In the genomic region with DNA sequence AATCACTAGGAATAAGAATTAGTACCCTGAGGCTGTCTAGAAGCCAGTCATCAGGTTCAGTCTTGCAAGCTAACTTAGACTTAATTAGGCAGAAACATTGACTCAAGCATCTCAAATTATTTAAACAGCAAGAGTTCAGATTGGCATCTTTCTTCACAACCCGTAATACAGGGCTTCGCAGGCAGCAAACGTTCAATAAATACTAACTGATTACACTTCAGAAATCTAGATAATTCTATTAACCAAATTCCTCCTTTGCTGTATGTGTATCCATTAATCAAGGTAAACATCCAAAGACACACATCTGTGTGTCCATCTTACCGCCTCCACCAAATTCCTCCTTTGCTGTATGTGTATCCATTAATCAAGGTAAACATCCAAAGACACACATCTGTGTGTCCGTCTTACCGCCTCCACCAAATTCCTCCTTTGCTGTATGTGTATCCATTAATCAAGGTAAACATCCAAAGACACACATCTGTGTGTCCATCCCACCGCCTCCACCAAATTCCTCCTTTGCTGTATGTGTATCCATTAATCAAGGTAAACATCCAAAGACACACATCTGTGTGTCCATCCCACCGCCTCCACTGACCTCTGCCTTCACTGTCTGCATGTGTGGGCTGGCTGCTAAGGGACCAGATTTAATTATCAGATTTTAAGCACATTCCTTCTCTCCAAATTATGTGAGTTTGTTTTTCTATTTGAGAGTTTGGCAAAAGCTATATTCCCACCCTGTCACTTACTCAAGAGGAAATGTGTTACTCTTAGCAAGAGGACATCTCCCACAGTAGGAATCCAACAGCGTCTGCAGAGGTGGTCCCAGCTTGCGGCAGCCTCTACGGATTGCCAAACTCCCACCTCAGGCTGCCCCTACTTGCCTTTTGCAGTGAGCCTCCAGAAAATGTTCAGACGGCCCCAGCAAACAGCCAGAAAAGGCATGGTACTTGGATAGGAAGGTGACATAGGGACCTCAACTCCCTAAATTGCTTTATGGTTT, we compare ENCODE assay signal across 1 cellular context.
TF ChIP-seq lines count a peak whose summit lies in the region.

No MANE protein-coding gene starts in this region.

TF ChIP-seq in HepG2, 621 proteins besides CTCF, POLR2A, EP300 and RAD21 (continued from another document and continues in another):
- no peak for TF ChIP-seq SUZ12 (IDR thresholded peaks at IDR 0.05; ENCODE audit: low read depth, low read length)
- TF ChIP-seq PBX3 (CRISPR knock-in tag; IDR thresholded peaks at IDR 0.05; ENCODE audit: borderline replicate concordance) = no peak
- TF ChIP-seq, protein P1, sequence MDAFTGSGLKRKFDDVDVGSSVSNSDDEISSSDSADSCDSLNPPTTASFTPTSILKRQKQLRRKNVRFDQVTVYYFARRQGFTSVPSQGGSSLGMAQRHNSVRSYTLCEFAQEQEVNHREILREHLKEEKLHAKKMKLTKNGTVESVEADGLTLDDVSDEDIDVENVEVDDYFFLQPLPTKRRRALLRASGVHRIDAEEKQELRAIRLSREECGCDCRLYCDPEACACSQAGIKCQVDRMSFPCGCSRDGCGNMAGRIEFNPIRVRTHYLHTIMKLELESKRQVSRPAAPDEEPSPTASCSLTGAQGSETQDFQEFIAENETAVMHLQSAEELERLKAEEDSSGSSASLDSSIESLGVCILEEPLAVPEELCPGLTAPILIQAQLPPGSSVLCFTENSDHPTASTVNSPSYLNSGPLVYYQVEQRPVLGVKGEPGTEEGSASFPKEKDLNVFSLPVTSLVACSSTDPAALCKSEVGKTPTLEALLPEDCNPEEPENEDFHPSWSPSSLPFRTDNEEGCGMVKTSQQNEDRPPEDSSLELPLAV (CRISPR knock-in tag; conservative IDR thresholded peaks at IDR 0.05; ENCODE audit: low read depth) = no peak
- TF ChIP-seq ZNF788 (CRISPR knock-in tag; IDR thresholded peaks at IDR 0.05; ENCODE audit: borderline replicate concordance) = peak; percentile 73; the same call in 1 of the 2 replicates
- TF ChIP-seq ZFX (CRISPR knock-in tag; IDR thresholded peaks at IDR 0.05; ENCODE audit: low read depth) = peak; percentile 32; the same call in 1 of the 2 replicates
- TF ChIP-seq ZZZ3 (CRISPR knock-in tag; IDR thresholded peaks at IDR 0.05; ENCODE audit: borderline replicate concordance) = no peak
- TF ChIP-seq PAWR (CRISPR knock-in tag; IDR thresholded peaks at IDR 0.05; ENCODE audit: borderline replicate concordance) = no peak
- TF ChIP-seq ZBTB42 (CRISPR knock-in tag; IDR thresholded peaks at IDR 0.05) = peak; percentile 97
- peak; percentile 80; the same call in 1 of the 2 replicates for TF ChIP-seq TSC22D2 (CRISPR knock-in tag; IDR thresholded peaks at IDR 0.05; ENCODE audit: borderline replicate concordance)
- TF ChIP-seq ZNF354B (CRISPR knock-in tag; IDR thresholded peaks at IDR 0.05) = no peak
- peak; percentile 87; the same call in 1 of the 2 replicates for TF ChIP-seq ZFP90 (CRISPR knock-in tag; IDR thresholded peaks at IDR 0.05; ENCODE audit: borderline replicate concordance)
- TF ChIP-seq, protein P2, sequence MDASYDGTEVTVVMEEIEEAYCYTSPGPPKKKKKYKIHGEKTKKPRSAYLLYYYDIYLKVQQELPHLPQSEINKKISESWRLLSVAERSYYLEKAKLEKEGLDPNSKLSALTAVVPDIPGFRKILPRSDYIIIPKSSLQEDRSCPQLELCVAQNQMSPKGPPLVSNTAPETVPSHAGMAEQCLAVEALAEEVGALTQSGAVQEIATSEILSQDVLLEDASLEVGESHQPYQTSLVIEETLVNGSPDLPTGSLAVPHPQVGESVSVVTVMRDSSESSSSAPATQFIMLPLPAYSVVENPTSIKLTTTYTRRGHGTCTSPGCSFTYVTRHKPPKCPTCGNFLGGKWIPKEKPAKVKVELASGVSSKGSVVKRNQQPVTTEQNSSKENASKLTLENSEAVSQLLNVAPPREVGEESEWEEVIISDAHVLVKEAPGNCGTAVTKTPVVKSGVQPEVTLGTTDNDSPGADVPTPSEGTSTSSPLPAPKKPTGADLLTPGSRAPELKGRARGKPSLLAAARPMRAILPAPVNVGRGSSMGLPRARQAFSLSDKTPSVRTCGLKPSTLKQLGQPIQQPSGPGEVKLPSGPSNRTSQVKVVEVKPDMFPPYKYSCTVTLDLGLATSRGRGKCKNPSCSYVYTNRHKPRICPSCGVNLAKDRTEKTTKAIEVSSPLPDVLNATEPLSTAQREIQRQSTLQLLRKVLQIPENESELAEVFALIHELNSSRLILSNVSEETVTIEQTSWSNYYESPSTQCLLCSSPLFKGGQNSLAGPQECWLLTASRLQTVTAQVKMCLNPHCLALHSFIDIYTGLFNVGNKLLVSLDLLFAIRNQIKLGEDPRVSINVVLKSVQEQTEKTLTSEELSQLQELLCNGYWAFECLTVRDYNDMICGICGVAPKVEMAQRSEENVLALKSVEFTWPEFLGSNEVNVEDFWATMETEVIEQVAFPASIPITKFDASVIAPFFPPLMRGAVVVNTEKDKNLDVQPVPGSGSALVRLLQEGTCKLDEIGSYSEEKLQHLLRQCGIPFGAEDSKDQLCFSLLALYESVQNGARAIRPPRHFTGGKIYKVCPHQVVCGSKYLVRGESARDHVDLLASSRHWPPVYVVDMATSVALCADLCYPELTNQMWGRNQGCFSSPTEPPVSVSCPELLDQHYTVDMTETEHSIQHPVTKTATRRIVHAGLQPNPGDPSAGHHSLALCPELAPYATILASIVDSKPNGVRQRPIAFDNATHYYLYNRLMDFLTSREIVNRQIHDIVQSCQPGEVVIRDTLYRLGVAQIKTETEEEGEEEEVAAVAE (CRISPR knock-in tag; IDR thresholded peaks at IDR 0.05; ENCODE audit: borderline replicate concordance) = peak; percentile 35; the same call in 1 of the 2 replicates
- TF ChIP-seq NCOA2 (CRISPR knock-in tag; IDR thresholded peaks at IDR 0.05) = peak; percentile 98
- no peak for TF ChIP-seq TOPORS (CRISPR knock-in tag; IDR thresholded peaks at IDR 0.05)
- 0 out of 2 replicates have a peak, but pooled peaks have one; percentile 79 for TF ChIP-seq ZNF543 (CRISPR knock-in tag; IDR thresholded peaks at IDR 0.05)
- peak; percentile 87; the same call in 1 of the 2 replicates for TF ChIP-seq NFKBIZ (CRISPR knock-in tag; IDR thresholded peaks at IDR 0.05)
- TF ChIP-seq, protein P3, sequence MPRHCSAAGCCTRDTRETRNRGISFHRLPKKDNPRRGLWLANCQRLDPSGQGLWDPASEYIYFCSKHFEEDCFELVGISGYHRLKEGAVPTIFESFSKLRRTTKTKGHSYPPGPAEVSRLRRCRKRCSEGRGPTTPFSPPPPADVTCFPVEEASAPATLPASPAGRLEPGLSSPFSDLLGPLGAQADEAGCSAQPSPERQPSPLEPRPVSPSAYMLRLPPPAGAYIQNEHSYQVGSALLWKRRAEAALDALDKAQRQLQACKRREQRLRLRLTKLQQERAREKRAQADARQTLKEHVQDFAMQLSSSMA (CRISPR knock-in tag; IDR thresholded peaks at IDR 0.05) = 0 out of 2 replicates have a peak, but pooled peaks have one; percentile 25
- peak; percentile 99 for TF ChIP-seq HMG20A (CRISPR knock-in tag; IDR thresholded peaks at IDR 0.05; ENCODE audit: borderline replicate concordance)
- TF ChIP-seq, protein P4, sequence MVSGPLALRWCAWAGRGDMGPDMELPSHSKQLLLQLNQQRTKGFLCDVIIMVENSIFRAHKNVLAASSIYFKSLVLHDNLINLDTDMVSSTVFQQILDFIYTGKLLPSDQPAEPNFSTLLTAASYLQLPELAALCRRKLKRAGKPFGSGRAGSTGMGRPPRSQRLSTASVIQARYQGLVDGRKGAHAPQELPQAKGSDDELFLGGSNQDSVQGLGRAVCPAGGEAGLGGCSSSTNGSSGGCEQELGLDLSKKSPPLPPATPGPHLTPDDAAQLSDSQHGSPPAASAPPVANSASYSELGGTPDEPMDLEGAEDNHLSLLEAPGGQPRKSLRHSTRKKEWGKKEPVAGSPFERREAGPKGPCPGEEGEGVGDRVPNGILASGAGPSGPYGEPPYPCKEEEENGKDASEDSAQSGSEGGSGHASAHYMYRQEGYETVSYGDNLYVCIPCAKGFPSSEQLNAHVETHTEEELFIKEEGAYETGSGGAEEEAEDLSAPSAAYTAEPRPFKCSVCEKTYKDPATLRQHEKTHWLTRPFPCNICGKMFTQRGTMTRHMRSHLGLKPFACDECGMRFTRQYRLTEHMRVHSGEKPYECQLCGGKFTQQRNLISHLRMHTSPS (CRISPR knock-in tag; IDR thresholded peaks at IDR 0.05; ENCODE audit: low read depth) = no peak
- no peak for TF ChIP-seq HMGA1 (CRISPR knock-in tag; conservative IDR thresholded peaks at IDR 0.05)
- TF ChIP-seq, protein P5, sequence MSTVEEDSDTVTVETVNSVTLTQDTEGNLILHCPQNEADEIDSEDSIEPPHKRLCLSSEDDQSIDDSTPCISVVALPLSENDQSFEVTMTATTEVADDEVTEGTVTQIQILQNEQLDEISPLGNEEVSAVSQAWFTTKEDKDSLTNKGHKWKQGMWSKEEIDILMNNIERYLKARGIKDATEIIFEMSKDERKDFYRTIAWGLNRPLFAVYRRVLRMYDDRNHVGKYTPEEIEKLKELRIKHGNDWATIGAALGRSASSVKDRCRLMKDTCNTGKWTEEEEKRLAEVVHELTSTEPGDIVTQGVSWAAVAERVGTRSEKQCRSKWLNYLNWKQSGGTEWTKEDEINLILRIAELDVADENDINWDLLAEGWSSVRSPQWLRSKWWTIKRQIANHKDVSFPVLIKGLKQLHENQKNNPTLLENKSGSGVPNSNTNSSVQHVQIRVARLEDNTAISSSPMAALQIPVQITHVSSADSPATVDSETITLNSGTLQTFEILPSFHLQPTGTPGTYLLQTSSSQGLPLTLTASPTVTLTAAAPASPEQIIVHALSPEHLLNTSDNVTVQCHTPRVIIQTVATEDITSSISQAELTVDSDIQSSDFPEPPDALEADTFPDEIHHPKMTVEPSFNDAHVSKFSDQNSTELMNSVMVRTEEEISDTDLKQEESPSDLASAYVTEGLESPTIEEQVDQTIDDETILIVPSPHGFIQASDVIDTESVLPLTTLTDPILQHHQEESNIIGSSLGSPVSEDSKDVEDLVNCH (CRISPR knock-in tag; IDR thresholded peaks at IDR 0.05) = no peak
- TF ChIP-seq ZFAT (CRISPR knock-in tag; conservative IDR thresholded peaks at IDR 0.05) = no peak
- TF ChIP-seq SOX13 (IDR thresholded peaks at IDR 0.05) = peak; percentile 94
- peak in 1 of 2 experiments; percentile 92; a peak in 2 of 4 replicates for TF ChIP-seq SOX13 (CRISPR knock-in tag; conservative IDR thresholded peaks at IDR 0.05 in 1 of 2, IDR thresholded peaks at IDR 0.05 in 1 of 2)
- peak; percentile 57; the same call in 1 of the 2 replicates for TF ChIP-seq KAT8 (CRISPR knock-in tag; IDR thresholded peaks at IDR 0.05)
- TF ChIP-seq ZNF230 (CRISPR knock-in tag; IDR thresholded peaks at IDR 0.05) = no peak
- TF ChIP-seq AKAP8 (CRISPR knock-in tag; IDR thresholded peaks at IDR 0.05) = peak; percentile 86
- TF ChIP-seq ZNF343 (CRISPR knock-in tag; IDR thresholded peaks at IDR 0.05) = no peak
- peak; percentile 71; the same call in 1 of the 2 replicates for TF ChIP-seq CBX5 (CRISPR knock-in tag; IDR thresholded peaks at IDR 0.05; ENCODE audit: borderline replicate concordance)
- TF ChIP-seq HOXD1 (CRISPR knock-in tag; IDR thresholded peaks at IDR 0.05) = peak; percentile 97
- TF ChIP-seq NFIC (IDR thresholded peaks at IDR 0.05; ENCODE audit: low read length) = peak; percentile 99
- TF ChIP-seq KLF15 (CRISPR knock-in tag; IDR thresholded peaks at IDR 0.05; ENCODE audit: borderline replicate concordance) = no peak
- TF ChIP-seq BATF2 (CRISPR knock-in tag; IDR thresholded peaks at IDR 0.05) = 0 out of 2 replicates have a peak, but pooled peaks have one; percentile 75
- peak; percentile 67 for TF ChIP-seq CEBPG (CRISPR knock-in tag; IDR thresholded peaks at IDR 0.05)
- TF ChIP-seq ARID3A (IDR thresholded peaks at IDR 0.05; ENCODE audit: low read depth, low read length) = peak; percentile 97
- TF ChIP-seq HNF1B (CRISPR knock-in tag; IDR thresholded peaks at IDR 0.05) = peak; percentile 93
- TF ChIP-seq, protein P6, sequence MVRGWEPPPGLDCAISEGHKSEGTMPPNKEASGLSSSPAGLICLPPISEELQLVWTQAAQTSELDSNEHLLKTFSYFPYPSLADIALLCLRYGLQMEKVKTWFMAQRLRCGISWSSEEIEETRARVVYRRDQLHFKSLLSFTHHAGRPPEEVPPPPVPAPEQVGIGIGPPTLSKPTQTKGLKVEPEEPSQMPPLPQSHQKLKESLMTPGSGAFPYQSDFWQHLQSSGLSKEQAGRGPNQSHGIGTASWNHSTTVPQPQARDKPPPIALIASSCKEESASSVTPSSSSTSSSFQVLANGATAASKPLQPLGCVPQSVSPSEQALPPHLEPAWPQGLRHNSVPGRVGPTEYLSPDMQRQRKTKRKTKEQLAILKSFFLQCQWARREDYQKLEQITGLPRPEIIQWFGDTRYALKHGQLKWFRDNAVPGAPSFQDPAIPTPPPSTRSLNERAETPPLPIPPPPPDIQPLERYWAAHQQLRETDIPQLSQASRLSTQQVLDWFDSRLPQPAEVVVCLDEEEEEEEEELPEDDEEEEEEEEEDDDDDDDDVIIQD (CRISPR knock-in tag; IDR thresholded peaks at IDR 0.05; ENCODE audit: low read depth) = peak; percentile 32; the same call in 1 of the 2 replicates
